Comparison of ENCODE assay signal across 19 cellular contexts in the genomic region with DNA sequence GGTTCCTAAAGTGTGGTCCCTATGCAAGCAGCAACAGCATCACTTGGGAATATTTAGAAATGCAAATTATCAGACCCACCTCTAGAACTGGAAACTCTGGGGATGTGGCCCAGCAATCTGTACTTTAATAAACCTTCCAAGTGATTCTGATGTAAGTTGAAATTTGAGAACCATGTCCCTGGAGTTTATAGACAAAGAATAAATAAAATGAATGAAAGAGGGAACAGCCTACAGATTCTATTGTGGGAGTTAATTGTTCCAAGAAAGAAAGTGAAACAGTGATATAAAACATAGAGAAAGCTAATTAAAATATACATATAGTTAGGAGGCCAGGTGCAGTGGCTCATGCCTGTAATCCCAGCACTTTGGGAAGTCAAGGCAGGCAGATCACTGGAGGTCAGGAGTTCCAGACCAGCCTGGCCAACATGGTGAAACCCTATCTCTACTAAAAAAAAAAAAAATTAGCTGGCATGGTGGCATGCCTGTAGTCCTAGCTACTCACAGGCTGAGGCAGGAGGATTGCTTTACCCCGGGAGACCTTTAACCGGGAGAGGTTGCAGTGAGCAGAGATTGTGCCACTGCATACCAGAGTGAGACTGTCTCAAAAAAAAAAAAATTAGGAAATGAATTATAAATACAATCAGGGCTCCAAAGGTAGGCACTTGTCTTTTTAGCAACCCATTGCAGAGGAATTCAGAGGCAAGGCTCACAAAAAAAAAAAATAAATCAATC.
A peak's percentile ranks its signal among the peaks of the same experiment; 100 is the strongest.
DNase-seq lines count a peak whose midpoint lies in the region; ATAC-seq, FAIRE-seq and TF ChIP-seq lines count a peak whose summit lies in the region.
"Had no signal": no experiment of that assay in that cellular context is flagged by ENCODE, and none has a peak within 500 bp of the region (broad histone marks: within the 10 kb centered on the region; RNA-seq: fewer than 3 reads in every experiment).

No MANE protein-coding gene starts in this region.

- H3K9ac ChIP-seq in adipocyte (ENCODE audit: low read length), result no peak overlapping the region
- H3K9ac ChIP-seq: GM23248 had no signal

- peaks cover 6% of the 10 kb centered on the region for H3K4me1 ChIP-seq in adipocyte (ENCODE audit: control insufficient read depth, insufficient read depth, low read length)
- H3K4me1 ChIP-seq: HAP-1, SJSA1 had no signal

- no peak for FAIRE-seq in GM12892 (lab: Jason Lieb, UNC)
- FAIRE-seq: A204.1, D721Med had no signal

- DNase-seq in NCI-H2171 treated with DMSO at 0.1 percent for 48 hours (lab: John Stamatoyannopoulos, UW) (peak; percentile 68), NCI-H2171 (lab: John Stamatoyannopoulos, UW) (no peak), NCI-H1436 treated with DMSO at 0.1 percent for 48 hours (lab: John Stamatoyannopoulos, UW) (peak; percentile 41), adipocyte (ENCODE audit: low read depth) (peak; percentile 10), occipital lobe (lab: John Stamatoyannopoulos, UW) (no peak), GM12892 (ENCODE audit: insufficient read length) (no peak)
- DNase-seq: DMS79, GM23248, NCI-H1092 treated with DMSO at 0.1 percent for 48 hours, NCI-H187, NCI-H510A treated with DMSO at 0.1 percent for 48 hours, OCI-M1, T-helper 1 cell had no signal

- no peak overlapping the region for H3K4me3 ChIP-seq in adipocyte (ENCODE audit: low read length)
- H3K4me3 ChIP-seq: GM23248, HAP-1, SJSA1 had no signal

- no peak for ATAC-seq in GM21423 (IDR thresholded peaks at IDR 0.05; ENCODE audit: unreplicated experiment)
- ATAC-seq: Right ventricle myocardium inferior had no signal

- no peaks in the 10 kb centered on the region for H3K36me3 ChIP-seq in adipocyte (ENCODE audit: control insufficient read depth, insufficient read depth, low read length, severe bottlenecking)
- H3K36me3 ChIP-seq: HAP-1, SJSA1 had no signal

- no peaks in the 10 kb centered on the region for H3K27me3 ChIP-seq in adipocyte (replicated peaks; ENCODE audit: control insufficient read depth, insufficient read depth, low read length)

- H3K9me3 ChIP-seq in adipocyte (ENCODE audit: control insufficient read depth, low read length), result no peaks in the 10 kb centered on the region
- H3K9me3 ChIP-seq: HAP-1, SJSA1 had no signal

- no peak for TF ChIP-seq POLR2A in GM12892 (IDR thresholded peaks at IDR 0.05; ENCODE audit: low read depth, low read length)

Comparison
In these comparisons a context has a peak if more than half of its experiments do, and no peak if none do; other contexts are left out.
1. DNase-seq: peak in NCI-H2171 treated with DMSO at 0.1 percent for 48 hours (single experiment), NCI-H1436 treated with DMSO at 0.1 percent for 48 hours (single experiment) and adipocyte (single experiment); none in NCI-H2171 (single experiment), occipital lobe (single experiment) and GM12892 (single experiment).